20 cellular contexts compared by ENCODE assay signal in genomic region chr1:38207275-38207674, GRCh38.
DNase-seq lines count a peak whose midpoint lies in the region; ATAC-seq, FAIRE-seq and TF ChIP-seq lines count a peak whose summit lies in the region.
"Had no signal": no experiment of that assay in that cellular context is flagged by ENCODE, and none has a peak within 500 bp of the region (broad histone marks: within the 10 kb centered on the region; RNA-seq: fewer than 3 reads in every experiment).

No MANE protein-coding gene starts in this region.

- no peaks in the 10 kb centered on the region for H3K36me3 ChIP-seq in SK-N-SH (replicated peaks in 1 of 2; ENCODE audit: control insufficient read depth in 1 of 2, insufficient read depth in 2 of 2, low read length in 1 of 2)
- no peaks in the 10 kb centered on the region for H3K36me3 ChIP-seq in H1 (ENCODE audit: control insufficient read depth in 2 of 4, insufficient read depth in 4 of 4, low read length in 3 of 4)
- no peaks in the 10 kb centered on the region for H3K36me3 ChIP-seq in aorta (ENCODE audit: control insufficient read depth in 1 of 2, insufficient read depth in 2 of 2, low read length in 1 of 2)
- H3K36me3 ChIP-seq: MG63 had no signal

- no peak for TF ChIP-seq CTCF in SK-N-SH (IDR thresholded peaks at IDR 0.05)
- TF ChIP-seq CTCF in H1 (IDR thresholded peaks at IDR 0.05; ENCODE audit: control extremely low read depth in 1 of 3, insufficient read depth in 1 of 3, low read depth in 1 of 3, low read length in 3 of 3) = no peak

- H2AFZ ChIP-seq in SK-N-SH (ENCODE audit: low read depth) = no peak overlapping the region
- H2AFZ ChIP-seq in H1 (ENCODE audit: low read length) = no peak overlapping the region

- no peak overlapping the region for H2BK5ac ChIP-seq in H1 (ENCODE audit: low read depth, low read length)

- TF ChIP-seq EP300 in SK-N-SH (IDR thresholded peaks at IDR 0.05; ENCODE audit: borderline replicate concordance in 1 of 2, low read depth in 1 of 2, low read length in 1 of 2) (no peak), H1 (IDR thresholded peaks at IDR 0.05; ENCODE audit: borderline replicate concordance in 1 of 2, low read depth in 2 of 2, low read length in 2 of 2) (no peak)

- H3K79me2 ChIP-seq in SK-N-SH (ENCODE audit: insufficient read depth) = no peaks in the 10 kb centered on the region
- no peaks in the 10 kb centered on the region for H3K79me2 ChIP-seq in H1 (ENCODE audit: control insufficient read depth in 1 of 2, insufficient read depth in 2 of 2, low read length in 2 of 2)

- CTCF ChIA-PET in SK-N-SH (lab: Yijun Ruan, JAX) = no interaction called here
- CTCF ChIA-PET in H1 (lab: Charles Lee; ENCODE audit: partially characterized antibody) = interaction anchor here (0.8 to 1.8 kb wide), 5 partner anchors 11 to 119 kb away, joined by 3 to 5 read pairs (median 3); no protein-coding TSS in a partner anchor

- TF ChIP-seq POLR2A in H1 (IDR thresholded peaks at IDR 0.05; ENCODE audit: control extremely low read depth in 1 of 2, low read depth in 2 of 2, low read length in 2 of 2) = no peak

- peak overlapping the region; percentile 95; the same call in 1 of the 2 replicates for H2BK20ac ChIP-seq in H1 (ENCODE audit: low read length)

- H3K27me3 ChIP-seq in SK-N-SH (ENCODE audit: insufficient read depth) (no peaks in the 10 kb centered on the region; the same call in none of the 2 replicates), H1 (replicated peaks in 1 of 4; ENCODE audit: control insufficient read depth in 3 of 4, extremely low read depth in 1 of 4, insufficient read depth in 3 of 4, low read length in 3 of 4) (no peaks in the 10 kb centered on the region; a peak in 1 of 7 replicates), aorta (ENCODE audit: control insufficient read depth in 1 of 2, insufficient read depth in 2 of 2, low read length in 1 of 2) (no peaks in the 10 kb centered on the region)
- H3K27me3 ChIP-seq: MG63 had no signal

- H3K9me2 ChIP-seq in SK-N-SH = no peaks in the 10 kb centered on the region

- peak overlapping the region; percentile 78; the same call in 1 of the 2 replicates for H3K18ac ChIP-seq in H1 (ENCODE audit: extremely low read depth, low read length)

- POLR2A ChIA-PET in SK-N-SH (lab: Yijun Ruan, JAX) (no interaction called here), H1 (lab: Charles Lee; ENCODE audit: partially characterized antibody) (no interaction called here)

- H3K23ac ChIP-seq in H1 (ENCODE audit: insufficient read length) = no peak overlapping the region

- H3K27ac ChIP-seq in SK-N-SH (ENCODE audit: low read depth in 2 of 2, low read length in 1 of 2) (no peak overlapping the region), H1 (ENCODE audit: low read depth, low read length) (no peak overlapping the region; the same call in 1 of the 2 replicates), aorta (ENCODE audit: low read depth in 1 of 2, low read length in 2 of 2) (no peak overlapping the region)
- H3K27ac ChIP-seq: C4-2B had no signal

- no peak overlapping the region for H2BK120ac ChIP-seq in H1 (replicated peaks; ENCODE audit: low read depth, low read length)

- peak overlapping the region; percentile 72; the same call in 1 of the 2 replicates for H2BK15ac ChIP-seq in H1 (ENCODE audit: low read length)

- no peak for DNase-seq in SK-N-SH
- DNase-seq in NCI-H1694 (lab: John Stamatoyannopoulos, UW) = peak; percentile 5
- no peak for DNase-seq in H1 (ENCODE audit: low read depth in 1 of 2, low spot score in 2 of 2)
- no peak for DNase-seq in aorta
- DNase-seq in SW480 (ENCODE audit: low spot score) = no peak
- DNase-seq: AML-193; CD8-positive, alpha-beta memory T cell; EL; GF-D8; HCEC 1CT; MG63; NCI-H1417; NCI-H1930; NCI-H2227 treated with DMSO at 0.1 percent for 48 hours; NCI-H510A treated with DMSO at 0.1 percent for 48 hours; SHP77 had no signal

- H3K4me3 ChIP-seq in SK-N-SH (ENCODE audit: low read depth in 2 of 2, low read length in 1 of 2) (no peak overlapping the region), H1 (ENCODE audit: extremely low read depth in 1 of 4, insufficient read depth in 2 of 4, low read depth in 3 of 4, low read length in 4 of 4) (no peak overlapping the region), aorta (ENCODE audit: low read length in 2 of 2) (no peak overlapping the region)
- H3K4me3 ChIP-seq: MG63 had no signal

- H4K91ac ChIP-seq in H1 (replicated peaks; ENCODE audit: insufficient read length, low read length) = peak overlapping the region; percentile 76

- H2BK12ac ChIP-seq in H1 (ENCODE audit: low read depth, low read length) = peak overlapping the region; percentile 90; the same call in 1 of the 2 replicates

- no peak for FAIRE-seq in H1 (lab: Jason Lieb, UNC)

- H3K56ac ChIP-seq in H1 (replicated peaks; ENCODE audit: insufficient read length, low read depth, low read length) = no peak overlapping the region

- H3K4ac ChIP-seq in H1 (replicated peaks; ENCODE audit: insufficient read length, low read depth, low read length) = no peak overlapping the region

- no peak overlapping the region for H3K4me2 ChIP-seq in SK-N-SH
- no peak overlapping the region for H3K4me2 ChIP-seq in H1 (ENCODE audit: insufficient read depth in 1 of 2, low read depth in 2 of 2, low read length in 2 of 2)

- H3K9me3 ChIP-seq in SK-N-SH = no peaks in the 10 kb centered on the region
- H3K9me3 ChIP-seq in H1 (ENCODE audit: insufficient read depth in 2 of 2, low read depth in 1 of 2, low read length in 1 of 2) = no peaks in the 10 kb centered on the region
- no peaks in the 10 kb centered on the region for H3K9me3 ChIP-seq in aorta (ENCODE audit: control insufficient read depth, low read length)
- H3K9me3 ChIP-seq: MG63 had no signal

- H3K14ac ChIP-seq in H1 (ENCODE audit: insufficient read length) = no peak overlapping the region

- no peak for TF ChIP-seq RAD21 in SK-N-SH (IDR thresholded peaks at IDR 0.05; ENCODE audit: low read length)
- TF ChIP-seq RAD21 in H1 (IDR thresholded peaks at IDR 0.05 in 1 of 2, conservative IDR thresholded peaks at IDR 0.05 in 1 of 2; ENCODE audit: low read depth in 2 of 2, low read length in 2 of 2) = no peak

- ATAC-seq in SK-N-SH treated with all-trans-retinoic acid at 6 μM for 48 hours = peak; percentile 33; the same call in 2 of the 3 replicates
- peak; percentile 34 for ATAC-seq in aorta (ENCODE audit: low FRiP score)
- no peak for ATAC-seq in HG02763 (IDR thresholded peaks at IDR 0.05; ENCODE audit: unreplicated experiment)
- ATAC-seq in HG02884 (IDR thresholded peaks at IDR 0.05; ENCODE audit: unreplicated experiment) = no peak

- H2AK5ac ChIP-seq in H1 (ENCODE audit: low read depth, low read length) = no peak overlapping the region

- H4K8ac ChIP-seq in H1 (ENCODE audit: extremely low read depth, insufficient read depth, low read length) = peak overlapping the region; percentile 20; the same call in 1 of the 2 replicates

- no peaks in the 10 kb centered on the region for H3F3A ChIP-seq in SK-N-SH (replicated peaks; ENCODE audit: insufficient read depth)

- no peak overlapping the region for H4K5ac ChIP-seq in H1 (ENCODE audit: insufficient read length, low read depth, low read length)

- intact Hi-C loops in aorta (cut with DNase I) = no loop called here

- H3K9ac ChIP-seq in SK-N-SH (no peak overlapping the region), H1 (replicated peaks in 1 of 4; ENCODE audit: extremely low read depth in 1 of 4, low read depth in 3 of 4, low read length in 3 of 4) (no peak overlapping the region)

- WGBS in SK-N-SH (ENCODE audit: low lambda C conversion rate) = no CpG with 5 or more reads among the region's 15 CpGs
- 85% methylated on average over 15 of the region's 15 CpGs; no CpG with 5 or more reads in 1 of the 2 experiments for WGBS in H1 (ENCODE audit: extremely low coverage in 1 of 2, insufficient coverage in 1 of 2, insufficient read length in 1 of 2, insufficient replicate concordance in 2 of 2, low coverage in 1 of 2, low lambda C conversion rate in 2 of 2, missing lambda C conversion rate in 1 of 2), 2 experiments
- WGBS in aorta, 2 donors = 83 to 84% methylated on average over 15 of the region's 15 CpGs

- no peaks in the 10 kb centered on the region for H3K79me1 ChIP-seq in H1 (ENCODE audit: low read depth, low read length)

- H3K4me1 ChIP-seq in SK-N-SH (ENCODE audit: control insufficient read depth in 1 of 2, insufficient read depth in 2 of 2, low read depth in 1 of 2, low read length in 1 of 2) = no peaks in the 10 kb centered on the region
- H3K4me1 ChIP-seq in H1 (replicated peaks in 1 of 4; ENCODE audit: control insufficient read depth in 3 of 4, insufficient read depth in 4 of 4, low read length in 3 of 4) = peaks cover 0 to 4% (median under 1%) of the 10 kb centered on the region in 4 experiments; a peak in 2 of 7 replicates
- H3K4me1 ChIP-seq in aorta (ENCODE audit: control insufficient read depth in 1 of 2, insufficient read depth in 2 of 2, low read length in 2 of 2) = no peaks in the 10 kb centered on the region

- H4K20me1 ChIP-seq in SK-N-SH (ENCODE audit: insufficient read depth) (no peaks in the 10 kb centered on the region), H1 (replicated peaks in 1 of 2; ENCODE audit: control insufficient read depth in 1 of 2, insufficient read depth in 2 of 2, low read length in 2 of 2) (no peaks in the 10 kb centered on the region)

- no peaks in the 10 kb centered on the region for H3K23me2 ChIP-seq in H1 (ENCODE audit: low read depth, low read length)

TF ChIP-seq in SK-N-SH treated with all-trans-retinoic acid at 6 μM for 48 hours, 23 proteins besides CTCF, POLR2A, EP300 and RAD21 (continues in another document):
- TF ChIP-seq ZFP30 (CRISPR knock-in tag; IDR thresholded peaks at IDR 0.05) (no peak), ARNTL (CRISPR knock-in tag; IDR thresholded peaks at IDR 0.05; ENCODE audit: borderline replicate concordance, low read depth) (no peak), ZNF565 (CRISPR knock-in tag; conservative IDR thresholded peaks at IDR 0.05; ENCODE audit: low read depth) (no peak), ISL1 (CRISPR knock-in tag; IDR thresholded peaks at IDR 0.05) (no peak), OSR1 (CRISPR knock-in tag; IDR thresholded peaks at IDR 0.05) (no peak)

TF ChIP-seq in SK-N-SH, 30 proteins besides CTCF, POLR2A, EP300 and RAD21 (continues in another document):
- TF ChIP-seq FOXJ3 (CRISPR knock-in tag; IDR thresholded peaks at IDR 0.05) (no peak), FOSL2 (IDR thresholded peaks at IDR 0.05; ENCODE audit: borderline replicate concordance, low read depth) (no peak), TCF12 (IDR thresholded peaks at IDR 0.05) (no peak), MEF2A (IDR thresholded peaks at IDR 0.05; ENCODE audit: borderline replicate concordance, low read depth) (no peak), POLR2AphosphoS5 (IDR thresholded peaks at IDR 0.05; ENCODE audit: low read depth, low read length) (no peak), RFX5 (IDR thresholded peaks at IDR 0.05; ENCODE audit: low read length) (no peak)

TF ChIP-seq in H1, 55 proteins besides CTCF, POLR2A, EP300 and RAD21 (continues in another document):
- TF ChIP-seq SP2 (IDR thresholded peaks at IDR 0.05; ENCODE audit: low read length) (no peak), KDM1A (IDR thresholded peaks at IDR 0.05; ENCODE audit: borderline replicate concordance, low read length) (no peak), SAP30 (IDR thresholded peaks at IDR 0.05; ENCODE audit: insufficient read depth, insufficient replicate concordance, low read length) (no peak), RXRA (IDR thresholded peaks at IDR 0.05; ENCODE audit: insufficient read depth, low read depth, low read length) (no peak), CEBPB (IDR thresholded peaks at IDR 0.05; ENCODE audit: low read depth, low read length) (no peak)

Comparison
In these comparisons a context has a peak if more than half of its experiments do, and no peak if none do; other contexts are left out.
1. ATAC-seq: peak in SK-N-SH treated with all-trans-retinoic acid at 6 μM for 48 hours (single experiment) and aorta (single experiment); none in HG02763 (single experiment) and HG02884 (single experiment).